In genomic region chr13:97574926-97575325, GRCh38 we compare ENCODE assay signal across 8 cellular contexts.
A peak's percentile ranks its signal among the peaks of the same experiment; 100 is the strongest.
DNase-seq lines count a peak whose midpoint lies in the region; ATAC-seq and TF ChIP-seq lines count a peak whose summit lies in the region.

No MANE protein-coding gene starts in this region.

- CTCF ChIA-PET in GM10248 (lab: Yijun Ruan, JAX), result interaction anchor here (0.7 to 4.4 kb wide), 11 partner anchors 9 to 468 kb away, joined by 3 to 37 read pairs (median 3); no protein-coding TSS in a partner anchor

- H3K4me1 ChIP-seq in SJCRH30, result no peaks in the 10 kb centered on the region

- H3K27ac ChIP-seq in SJCRH30, result no peak overlapping the region

- TF ChIP-seq CTCF in GM10248 (IDR thresholded peaks at IDR 0.05; ENCODE audit: control extremely low read depth, extremely low read depth, low read depth, missing control alignments), result peak; percentile 53

- H3K36me3 ChIP-seq in SJCRH30, result no peaks in the 10 kb centered on the region

- POLR2A ChIA-PET in GM10248 (lab: Yijun Ruan, JAX), result no interaction called here

- ATAC-seq in HG02588 (IDR thresholded peaks at IDR 0.05; ENCODE audit: unreplicated experiment) (no peak), GM21360 (IDR thresholded peaks at IDR 0.05; ENCODE audit: unreplicated experiment) (no peak)

- H3K27me3 ChIP-seq in SJCRH30, result no peaks in the 10 kb centered on the region

- no peaks in the 10 kb centered on the region for H3K9me3 ChIP-seq in SJCRH30 (replicated peaks)

- no peak overlapping the region for H3K4me3 ChIP-seq in SJCRH30

- DNase-seq in GM10248 (ENCODE audit: extremely low spot score), result peak; percentile 28
- peak; percentile 39 for DNase-seq in HCEC 1CT
- DNase-seq in SJCRH30, result peak; percentile 15 to 44
- DNase-seq in iPS DF 19.7 (ENCODE audit: low read depth, low spot score), result peak; percentile 25
- no peak for DNase-seq in activated CD8-positive, alpha-beta memory T cell treated with anti-CD3 and anti-CD28 coated beads, Interleukin-2, amount 50 U/mL, for 4 hours
- no peak for DNase-seq in ecto neural progenitor cell (ENCODE audit: low spot score)

Comparison
In these comparisons a context has a peak if more than half of its experiments do, and no peak if none do; other contexts are left out.
1. DNase-seq: peak in GM10248 (single experiment), HCEC 1CT (single experiment), SJCRH30 (2 of 2) and iPS DF 19.7 (single experiment); none in activated CD8-positive, alpha-beta memory T cell treated with anti-CD3 and anti-CD28 coated beads, Interleukin-2, amount 50 U/mL, for 4 hours (single experiment) and ecto neural progenitor cell (single experiment).